10 cellular contexts compared by ENCODE assay signal in genomic region chr1:153543738-153544135, GRCh38. TPM values are rescaled to one million over a fixed set of nuclear protein-coding genes. Genes with fewer than 3 reads are reported as not detected.
DNase-seq lines count a peak whose midpoint lies in the region; ATAC-seq and TF ChIP-seq lines count a peak whose summit lies in the region.
"Had no signal": no experiment of that assay in that cellular context is flagged by ENCODE, and none has a peak within 500 bp of the region (broad histone marks: within the 10 kb centered on the region; RNA-seq: fewer than 3 reads in every experiment).

No MANE protein-coding gene starts in this region.

- TF ChIP-seq EP300 in suprapubic skin (IDR thresholded peaks at IDR 0.05): no peak

- peak overlapping the region; percentile 99 for H3K27ac Mint-ChIP-seq in activated CD4-positive, alpha-beta T cell treated with anti-CD3 and anti-CD28 coated beads, Interleukin-2, amount 10 ng/mL, durations not matched to agents 24 days and 14 days
- H3K27ac Mint-ChIP-seq in activated naive CD4-positive, alpha-beta T cell treated with anti-CD3 and anti-CD28 coated beads, Interleukin-2, amount 50 U/mL, for 72 hours: peak overlapping the region; percentile 72 to 96
- peak overlapping the region; percentile 99 for H3K27ac Mint-ChIP-seq in mesothelial cell of epicardium

- H3K36me3 Mint-ChIP-seq in activated CD4-positive, alpha-beta T cell treated with anti-CD3 and anti-CD28 coated beads, Interleukin-2, amount 10 ng/mL, durations not matched to agents 24 days and 14 days (ENCODE audit: low read depth): peaks cover 24% of the 10 kb centered on the region
- peaks cover 17 to 35% of the 10 kb centered on the region in 2 donors for H3K36me3 Mint-ChIP-seq in activated naive CD4-positive, alpha-beta T cell treated with anti-CD3 and anti-CD28 coated beads, Interleukin-2, amount 50 U/mL, for 72 hours
- H3K36me3 Mint-ChIP-seq in mesothelial cell of epicardium: no peaks in the 10 kb centered on the region

- TF ChIP-seq CTCF in mesothelial cell of epicardium (IDR thresholded peaks at IDR 0.05; ENCODE audit: unreplicated experiment) (no peak), suprapubic skin (IDR thresholded peaks at IDR 0.05) (no peak)

- DNase-seq in activated CD4-positive, alpha-beta T cell treated with anti-CD3 and anti-CD28 coated beads, Interleukin-2, amount 10 ng/mL, durations not matched to agents 24 days and 14 days: no peak
- no peak for DNase-seq in activated CD4-positive, alpha-beta T cell treated with anti-CD3 and anti-CD28 coated beads for 48 hours
- DNase-seq in activated naive CD4-positive, alpha-beta T cell treated with anti-CD3 and anti-CD28 coated beads, Interleukin-2, amount 50 U/mL, for 72 hours (ENCODE audit: low spot score in 2 of 2): no peak
- no peak for DNase-seq in mesothelial cell of epicardium (ENCODE audit: low spot score in 2 of 2, unreplicated experiment in 2 of 2)
- no peak for DNase-seq in suprapubic skin (ENCODE audit: low spot score in 2 of 2)
- DNase-seq in NCI-H2171 (lab: John Stamatoyannopoulos, UW): no peak
- no peak for DNase-seq in UCSD-AML1 (lab: John Stamatoyannopoulos, UW; ENCODE audit: unreplicated experiment)
- DNase-seq: adrenal gland had no signal

- no peaks in the 10 kb centered on the region for H3K27me3 ChIP-seq in suprapubic skin
- H3K27me3 ChIP-seq: adrenal gland had no signal

- no peak for ATAC-seq in activated naive CD4-positive, alpha-beta T cell treated with anti-CD3 and anti-CD28 coated beads, Interleukin-2, amount 50 U/mL, for 72 hours
- no peak for ATAC-seq in HG03095 (IDR thresholded peaks at IDR 0.05; ENCODE audit: unreplicated experiment)

- no peaks in the 10 kb centered on the region for H3K9me3 Mint-ChIP-seq in activated CD4-positive, alpha-beta T cell treated with anti-CD3 and anti-CD28 coated beads, Interleukin-2, amount 10 ng/mL, durations not matched to agents 24 days and 14 days
- peaks cover 0 to 5% of the 10 kb centered on the region in 2 donors for H3K9me3 Mint-ChIP-seq in activated naive CD4-positive, alpha-beta T cell treated with anti-CD3 and anti-CD28 coated beads, Interleukin-2, amount 50 U/mL, for 72 hours
- no peaks in the 10 kb centered on the region for H3K9me3 Mint-ChIP-seq in mesothelial cell of epicardium

- WGBS in suprapubic skin: 50% methylated on average over 4 of the region's 4 CpGs

- H3K9me3 ChIP-seq in suprapubic skin: no peaks in the 10 kb centered on the region
- H3K9me3 ChIP-seq: adrenal gland had no signal

- H3K27ac ChIP-seq in suprapubic skin: peak overlapping the region; percentile 91

- peaks cover 95% of the 10 kb centered on the region for H3K4me1 ChIP-seq in suprapubic skin

- H3K4me1 Mint-ChIP-seq in activated CD4-positive, alpha-beta T cell treated with anti-CD3 and anti-CD28 coated beads, Interleukin-2, amount 10 ng/mL, durations not matched to agents 24 days and 14 days: peaks cover 81% of the 10 kb centered on the region
- peaks cover 65% of the 10 kb centered on the region for H3K4me1 Mint-ChIP-seq in mesothelial cell of epicardium

- peak overlapping the region; percentile 95 for H3K4me3 Mint-ChIP-seq in activated CD4-positive, alpha-beta T cell treated with anti-CD3 and anti-CD28 coated beads, Interleukin-2, amount 10 ng/mL, durations not matched to agents 24 days and 14 days
- H3K4me3 Mint-ChIP-seq in mesothelial cell of epicardium: peak overlapping the region; percentile 8

- intact Hi-C loops in activated CD4-positive, alpha-beta T cell treated with anti-CD3 and anti-CD28 coated beads, Interleukin-2, amount 10 ng/mL, durations not matched to agents 24 days and 14 days (cut with micrococcal nuclease): no loop called here

- no peaks in the 10 kb centered on the region for H3K36me3 ChIP-seq in suprapubic skin
- H3K36me3 ChIP-seq: adrenal gland had no signal

- TF ChIP-seq POLR2A in suprapubic skin (IDR thresholded peaks at IDR 0.05): no peak

- peak overlapping the region; percentile 58 for H3K4me3 ChIP-seq in suprapubic skin

- H3K27me3 Mint-ChIP-seq in activated CD4-positive, alpha-beta T cell treated with anti-CD3 and anti-CD28 coated beads, Interleukin-2, amount 10 ng/mL, durations not matched to agents 24 days and 14 days: no peaks in the 10 kb centered on the region
- no peaks in the 10 kb centered on the region for H3K27me3 Mint-ChIP-seq in mesothelial cell of epicardium (ENCODE audit: low read depth)

RNA-seq across cellular contexts. Expression of gene S100A4, which starts 1.9 kb away (rescaled TPM):
- total RNA-seq in activated CD4-positive, alpha-beta T cell treated with anti-CD3 and anti-CD28 coated beads, Interleukin-2, amount 10 ng/mL, durations not matched to agents 24 days and 14 days: 132 and 134 TPM in 2 replicates
- 100 to 1,000 TPM; 186 to 368 TPM for total RNA-seq in activated naive CD4-positive, alpha-beta T cell treated with anti-CD3 and anti-CD28 coated beads, Interleukin-2, amount 50 U/mL, for 72 hours
- 7.8 to 12.7 TPM (median 10.2 TPM) in 3 replicates for total RNA-seq in mesothelial cell of epicardium
- total RNA-seq in suprapubic skin: 100 to 1,000 TPM in 3 of 4 donors, 10 to 100 TPM in 1; 89.3 to 229 (median 175) TPM

RNA-seq across cellular contexts. Expression of gene S100A5, which starts 3.0 kb away (rescaled TPM):
- 2.3 and 2.6 TPM in 2 replicates for total RNA-seq in activated CD4-positive, alpha-beta T cell treated with anti-CD3 and anti-CD28 coated beads, Interleukin-2, amount 10 ng/mL, durations not matched to agents 24 days and 14 days
- 1 to 10 TPM; 2.0 to 3.9 TPM for total RNA-seq in activated naive CD4-positive, alpha-beta T cell treated with anti-CD3 and anti-CD28 coated beads, Interleukin-2, amount 50 U/mL, for 72 hours
- total RNA-seq in mesothelial cell of epicardium (not detected in 3 replicates), suprapubic skin (not detected)
- total RNA-seq: adrenal gland, H7 had no signal

RNA-seq across cellular contexts. Expression of gene S100A3, which starts 5.3 kb away (rescaled TPM):
- not detected in 2 replicates for total RNA-seq in activated CD4-positive, alpha-beta T cell treated with anti-CD3 and anti-CD28 coated beads, Interleukin-2, amount 10 ng/mL, durations not matched to agents 24 days and 14 days
- not detected for total RNA-seq in activated naive CD4-positive, alpha-beta T cell treated with anti-CD3 and anti-CD28 coated beads, Interleukin-2, amount 50 U/mL, for 72 hours
- total RNA-seq in mesothelial cell of epicardium (not detected in 3 replicates), suprapubic skin (100 to 1,000 TPM in 1 of 4 donors, 10 to 100 TPM in 2, not detected in 1; 42.6 to 342 (median 88.0) TPM)

RNA-seq across cellular contexts. Expression of gene S100A6, which starts 7.9 kb away (rescaled TPM):
- 166 and 174 TPM in 2 replicates for total RNA-seq in activated CD4-positive, alpha-beta T cell treated with anti-CD3 and anti-CD28 coated beads, Interleukin-2, amount 10 ng/mL, durations not matched to agents 24 days and 14 days
- total RNA-seq in activated naive CD4-positive, alpha-beta T cell treated with anti-CD3 and anti-CD28 coated beads, Interleukin-2, amount 50 U/mL, for 72 hours: 100 to 1,000 TPM; 260 to 445 TPM
- total RNA-seq in mesothelial cell of epicardium (2.4 to 4.4 TPM (median 3.9 TPM) in 3 replicates), suprapubic skin (100 to 1,000 TPM; 135 to 264 (median 241) TPM)

RNA-seq across cellular contexts. Expression of gene S100A2, which starts 21.9 kb away (rescaled TPM):
- total RNA-seq in activated CD4-positive, alpha-beta T cell treated with anti-CD3 and anti-CD28 coated beads, Interleukin-2, amount 10 ng/mL, durations not matched to agents 24 days and 14 days: 0.40 and 1.2 TPM in 2 replicates
- total RNA-seq in activated naive CD4-positive, alpha-beta T cell treated with anti-CD3 and anti-CD28 coated beads, Interleukin-2, amount 50 U/mL, for 72 hours: 1 to 10 TPM; 1.0 to 7.8 TPM
- total RNA-seq in mesothelial cell of epicardium (0.43 to 0.51 TPM in 2 of 3 replicates, not detected in the other), suprapubic skin (100 to 1,000 TPM; 127 to 519 (median 267) TPM)
